3 cellular contexts compared by ENCODE assay signal in the genomic region with DNA sequence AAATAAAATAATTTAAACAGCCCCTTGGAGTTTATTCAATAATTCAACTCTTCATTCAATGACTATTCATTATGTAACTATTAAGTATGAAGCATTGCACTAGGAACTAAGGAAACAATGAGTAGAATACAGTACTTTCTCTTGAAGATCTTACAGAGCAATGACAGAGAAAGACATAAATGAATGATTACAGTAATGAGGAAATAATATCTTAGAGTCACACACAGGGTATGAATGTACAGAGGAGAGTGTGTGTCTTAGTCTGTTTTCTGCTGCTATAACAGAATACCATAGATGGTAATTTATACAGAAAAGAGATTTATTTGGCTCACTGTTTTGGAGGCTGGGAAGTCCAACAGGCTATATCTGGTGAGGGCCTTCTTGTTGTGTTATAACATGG.
"Had no signal": no experiment of that assay in that cellular context is flagged by ENCODE, and none has a peak within 500 bp of the region (broad histone marks: within the 10 kb centered on the region; RNA-seq: fewer than 3 reads in every experiment).

No MANE protein-coding gene starts in this region.

- H3K4me3 ChIP-seq: GM12878 had no signal

- ATAC-seq: GM12878 had no signal

- DNase-seq: GDM1, GF-D8 had no signal
